In the genomic region with DNA sequence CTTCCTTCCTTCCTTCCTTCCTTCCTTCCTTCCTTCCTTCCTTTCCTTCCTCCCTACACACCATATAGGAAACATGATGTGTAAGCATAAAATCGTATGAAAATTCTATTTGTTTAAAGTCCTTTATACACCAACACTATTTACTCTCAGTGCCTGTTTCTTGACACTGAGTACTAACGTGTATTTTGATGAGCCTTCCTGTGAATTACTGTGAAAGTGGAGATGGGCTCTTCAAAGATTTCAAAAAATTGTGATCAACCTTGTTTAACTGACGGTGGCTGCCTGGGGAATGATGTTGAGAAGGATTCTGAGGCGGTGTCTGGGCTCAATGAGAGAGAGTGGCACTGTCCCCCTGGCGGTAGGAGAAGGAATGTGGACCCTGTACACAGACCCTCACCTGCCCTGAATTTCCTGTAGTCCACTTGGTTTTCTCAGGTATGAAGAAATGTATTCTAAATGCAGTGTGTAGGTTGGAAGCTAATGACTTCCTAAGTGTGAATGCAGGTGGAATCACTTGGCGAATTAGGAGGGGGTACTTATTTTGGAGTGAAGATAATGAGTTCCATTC, we compare ENCODE assay signal across 1 cellular context.
TF ChIP-seq lines count a peak whose summit lies in the region.

No MANE protein-coding gene starts in this region.

TF ChIP-seq in H1, 55 proteins besides CTCF, POLR2A, EP300 and RAD21:
- TF ChIP-seq JUN (IDR thresholded peaks at IDR 0.05; ENCODE audit: low read depth, low read length) (no peak), ZNF274 (IDR thresholded peaks at IDR 0.05; ENCODE audit: borderline replicate concordance, extremely low read depth, low read length) (no peak)
- TF ChIP-seq, protein P1, sequence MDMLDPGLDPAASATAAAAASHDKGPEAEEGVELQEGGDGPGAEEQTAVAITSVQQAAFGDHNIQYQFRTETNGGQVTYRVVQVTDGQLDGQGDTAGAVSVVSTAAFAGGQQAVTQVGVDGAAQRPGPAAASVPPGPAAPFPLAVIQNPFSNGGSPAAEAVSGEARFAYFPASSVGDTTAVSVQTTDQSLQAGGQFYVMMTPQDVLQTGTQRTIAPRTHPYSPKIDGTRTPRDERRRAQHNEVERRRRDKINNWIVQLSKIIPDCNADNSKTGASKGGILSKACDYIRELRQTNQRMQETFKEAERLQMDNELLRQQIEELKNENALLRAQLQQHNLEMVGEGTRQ (IDR thresholded peaks at IDR 0.05; ENCODE audit: low read length), result no peak
